In the genomic region with DNA sequence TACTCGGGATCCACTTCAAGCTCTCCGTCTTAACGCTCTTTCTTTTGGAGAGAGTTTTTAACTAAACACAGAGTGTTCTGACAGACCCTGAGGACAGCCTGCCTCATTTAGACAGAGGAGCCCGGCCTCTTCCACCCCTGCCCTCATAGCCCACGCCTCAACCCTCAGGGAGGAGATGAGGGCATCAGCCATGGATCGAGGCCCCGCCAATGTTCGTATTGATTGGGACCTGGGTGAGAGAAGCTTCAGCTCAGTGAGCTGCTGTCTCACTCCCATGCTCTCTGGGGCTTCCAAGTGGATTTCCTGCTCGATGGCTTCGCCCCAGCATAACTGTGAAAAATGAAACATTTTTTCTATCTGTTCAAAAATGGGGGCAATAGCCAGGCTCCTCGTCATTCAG, we compare ENCODE assay signal across 8 cellular contexts.
"Had no signal": no experiment of that assay in that cellular context is flagged by ENCODE, and none has a peak within 500 bp of the region (broad histone marks: within the 10 kb centered on the region; RNA-seq: fewer than 3 reads in every experiment).

No MANE protein-coding gene starts in this region.

- H3K4me3 Mint-ChIP-seq: GM23338, H9, HFFc6 had no signal

- H3K9me3 Mint-ChIP-seq: GM23338 had no signal

- H3K4me1 ChIP-seq: HAP-1 had no signal

- H3K4me3 ChIP-seq: GM23248, GM23338, HAP-1 had no signal

- H3K27ac Mint-ChIP-seq: GM23338, H9, HFFc6 had no signal

- DNase-seq: GM23248, GOT3, H7, H9, HCEC 1CT, HFFc6 had no signal

- H3K27ac ChIP-seq: GM23248 had no signal

- H3K9me3 ChIP-seq: HAP-1 had no signal

- H3K36me3 ChIP-seq: HAP-1 had no signal
